18 cellular contexts compared by ENCODE assay signal in genomic region chr10:60522617-60523016, GRCh38.
DNase-seq lines count a peak whose midpoint lies in the region; ATAC-seq, FAIRE-seq and TF ChIP-seq lines count a peak whose summit lies in the region.
"Had no signal": no experiment of that assay in that cellular context is flagged by ENCODE, and none has a peak within 500 bp of the region (broad histone marks: within the 10 kb centered on the region; RNA-seq: fewer than 3 reads in every experiment).

No MANE protein-coding gene starts in this region.

- no peak overlapping the region for H3K4me2 ChIP-seq in neuronal stem cell (ENCODE audit: insufficient read depth, low read length, poor library complexity, severe bottlenecking)
- H3K4me2 ChIP-seq: A549 had no signal

- no peak for DNase-seq in H54 (ENCODE audit: insufficient read length, low spot score)
- no peak for DNase-seq in SJCRH30
- DNase-seq in endothelial cell (ENCODE audit: low spot score) = no peak
- DNase-seq in neuronal stem cell (ENCODE audit: low spot score) = no peak
- no peak for DNase-seq in right cardiac atrium
- DNase-seq: AML-193; CD4-positive, alpha-beta T cell; DMS79; Kasumi-1; NCI-H510A treated with DMSO at 0.1 percent for 48 hours had no signal

- H3K9me3 ChIP-seq in SJCRH30 (replicated peaks) (no peaks in the 10 kb centered on the region), neuronal stem cell (replicated peaks in 1 of 2; ENCODE audit: control insufficient read depth in 2 of 2, insufficient read depth in 1 of 2, low read depth in 1 of 2, low read length in 2 of 2) (peaks cover 0 to 4% of the 10 kb centered on the region in 2 donors), right cardiac atrium (ENCODE audit: control insufficient read depth, low read length) (no peaks in the 10 kb centered on the region)
- H3K9me3 ChIP-seq: A549 had no signal

- no peak overlapping the region for H4K91ac ChIP-seq in neuronal stem cell (ENCODE audit: low read depth, low read length, poor library complexity)

- no peak overlapping the region for H2BK15ac ChIP-seq in neuronal stem cell (ENCODE audit: low read length)

- no peak overlapping the region for H3K18ac ChIP-seq in neuronal stem cell (ENCODE audit: low read length)

- H2BK12ac ChIP-seq in neuronal stem cell (ENCODE audit: low read length) = no peak overlapping the region

- no peaks in the 10 kb centered on the region for H3K9me3 Mint-ChIP-seq in endothelial cell (ENCODE audit: unreplicated experiment)

- H3K27ac Mint-ChIP-seq in endothelial cell (ENCODE audit: unreplicated experiment) = peak overlapping the region; percentile 97
- H3K27ac Mint-ChIP-seq: CD4-positive, alpha-beta T cell had no signal

- H3K27me3 ChIP-seq in SJCRH30 (no peaks in the 10 kb centered on the region), neuronal stem cell (ENCODE audit: control insufficient read depth in 3 of 3, insufficient read depth in 3 of 3, low read depth in 1 of 3, low read length in 3 of 3) (no peaks in the 10 kb centered on the region), right cardiac atrium (ENCODE audit: control insufficient read depth, insufficient read depth) (no peaks in the 10 kb centered on the region)

- no peaks in the 10 kb centered on the region for H3K79me1 ChIP-seq in neuronal stem cell (ENCODE audit: low read depth, low read length)

- peaks cover 34% of the 10 kb centered on the region for H3K4me1 ChIP-seq in SJCRH30
- H3K4me1 ChIP-seq in neuronal stem cell (ENCODE audit: control insufficient read depth in 2 of 2, insufficient read depth in 1 of 2, low read depth in 1 of 2, low read length in 2 of 2) = peaks cover 1 to 18% of the 10 kb centered on the region in 2 donors
- H3K4me1 ChIP-seq in right cardiac atrium (ENCODE audit: control insufficient read depth, insufficient read depth, low read length) = no peaks in the 10 kb centered on the region
- H3K4me1 ChIP-seq: A549 had no signal

- peaks cover 6% of the 10 kb centered on the region for H3K27me3 Mint-ChIP-seq in endothelial cell (ENCODE audit: unreplicated experiment)
- H3K27me3 Mint-ChIP-seq: CD4-positive, alpha-beta T cell had no signal

- no peak overlapping the region for H3K14ac ChIP-seq in neuronal stem cell (ENCODE audit: low read length)

- H3K4me3 Mint-ChIP-seq in endothelial cell (ENCODE audit: unreplicated experiment) = no peak overlapping the region
- H3K4me3 Mint-ChIP-seq: CD4-positive, alpha-beta T cell had no signal

- H3K36me3 ChIP-seq in SJCRH30 = no peaks in the 10 kb centered on the region
- no peaks in the 10 kb centered on the region for H3K36me3 ChIP-seq in neuronal stem cell (replicated peaks in 1 of 2; ENCODE audit: control insufficient read depth in 2 of 2, insufficient read depth in 2 of 2, low read length in 2 of 2)

- H3K27ac ChIP-seq in SJCRH30 = peak overlapping the region; percentile 73
- no peak overlapping the region for H3K27ac ChIP-seq in neuronal stem cell (replicated peaks; ENCODE audit: low read length)
- no peak overlapping the region for H3K27ac ChIP-seq in right cardiac atrium (ENCODE audit: low read length)
- H3K27ac ChIP-seq: A549, RWPE1 had no signal

- no peak overlapping the region for H3K9ac ChIP-seq in neuronal stem cell (ENCODE audit: low read depth, low read length, poor library complexity)

- H2BK120ac ChIP-seq in neuronal stem cell (ENCODE audit: low read depth, low read length) = no peak overlapping the region

- intact Hi-C loops in right cardiac atrium (cut with DNase I) = no loop called here

- no peak overlapping the region for H2BK5ac ChIP-seq in neuronal stem cell (ENCODE audit: low read length)

- ATAC-seq in right cardiac atrium (no peak), GM21619 (IDR thresholded peaks at IDR 0.05; ENCODE audit: unreplicated experiment) (no peak), GM19463 (IDR thresholded peaks at IDR 0.05; ENCODE audit: unreplicated experiment) (no peak), HG03196 (IDR thresholded peaks at IDR 0.05; ENCODE audit: unreplicated experiment) (no peak)
- ATAC-seq: A549 had no signal

- H3K4ac ChIP-seq in neuronal stem cell (ENCODE audit: low read length) = no peak overlapping the region

- no CpG with 5 or more reads among the region's 2 CpGs for WGBS in neuronal stem cell (ENCODE audit: extremely low coverage in 2 of 2, insufficient read length in 2 of 2, insufficient replicate concordance in 1 of 2), 2 donors
- 77% methylated on average over 2 of the region's 2 CpGs for WGBS in right cardiac atrium

- H3K4me1 Mint-ChIP-seq in endothelial cell (ENCODE audit: unreplicated experiment) = peaks cover 9% of the 10 kb centered on the region

- no peak for TF ChIP-seq CTCF in endothelial cell (IDR thresholded peaks at IDR 0.05; ENCODE audit: unreplicated experiment)

- H3K23ac ChIP-seq in neuronal stem cell (ENCODE audit: low read depth, low read length, poor library complexity) = no peak overlapping the region

- no peak overlapping the region for H3K4me3 ChIP-seq in SJCRH30
- H3K4me3 ChIP-seq in neuronal stem cell (ENCODE audit: low read length in 2 of 2) = no peak overlapping the region
- H3K4me3 ChIP-seq in right cardiac atrium (ENCODE audit: low read length) = no peak overlapping the region
- H3K4me3 ChIP-seq: A549 had no signal

- peak overlapping the region; percentile 31 for H2AFZ ChIP-seq in neuronal stem cell (ENCODE audit: low read length)

- no peak overlapping the region for H4K8ac ChIP-seq in neuronal stem cell (ENCODE audit: low read depth, low read length)

- H2AK5ac ChIP-seq in neuronal stem cell (ENCODE audit: low read depth, low read length) = no peak overlapping the region

- peak; percentile 38 for FAIRE-seq in H54 (lab: Jason Lieb, UNC)
- FAIRE-seq: A549, GM12892, GM19239, H1 had no signal

- H3K36me3 Mint-ChIP-seq in endothelial cell (ENCODE audit: low read depth, unreplicated experiment) = no peaks in the 10 kb centered on the region

- TF ChIP-seq POLR2A in H54 (IDR thresholded peaks at IDR 0.05; ENCODE audit: low read depth, low read length) = no peak
